ENCODE assay signal across 9 cellular contexts in genomic region chr4:110632506-110633357, GRCh38. TPM values are rescaled to one million over a fixed set of nuclear protein-coding genes. Genes with fewer than 3 reads are reported as not detected.
DNase-seq lines count a peak whose midpoint lies in the region; ATAC-seq and TF ChIP-seq lines count a peak whose summit lies in the region.
"Had no signal": no experiment of that assay in that cellular context is flagged by ENCODE, and none has a peak within 500 bp of the region (broad histone marks: within the 10 kb centered on the region; RNA-seq: fewer than 3 reads in every experiment).

No MANE protein-coding gene starts in this region.

- H3K9me3 Mint-ChIP-seq in T-helper 2 cell treated with Interferon-gamma antibody and Interleukin-4, amounts not matched to agents 5 μg/mL and 100 μg/mL, for 36 hours = peaks cover 4% of the 10 kb centered on the region
- H3K9me3 Mint-ChIP-seq in WTC11 = no peaks in the 10 kb centered on the region
- H3K9me3 Mint-ChIP-seq in immature natural killer cell = peaks cover 9 to 54% (median 18%) of the 10 kb centered on the region in 6 donors

- peaks cover 8% of the 10 kb centered on the region for H3K36me3 Mint-ChIP-seq in T-helper 2 cell treated with Interferon-gamma antibody and Interleukin-4, amounts not matched to agents 5 μg/mL and 100 μg/mL, for 36 hours (ENCODE audit: low read depth)
- H3K36me3 Mint-ChIP-seq in WTC11 (no peaks in the 10 kb centered on the region), immature natural killer cell (peaks cover 0 to 10% (median 6%) of the 10 kb centered on the region in 3 donors)

- peak overlapping the region; percentile 98 for H3K4me2 ChIP-seq in smooth muscle cell

- H3K4me1 Mint-ChIP-seq in T-helper 2 cell treated with Interferon-gamma antibody and Interleukin-4, amounts not matched to agents 5 μg/mL and 100 μg/mL, for 36 hours (ENCODE audit: low read depth) = peaks cover 10% of the 10 kb centered on the region
- H3K4me1 Mint-ChIP-seq in WTC11 (peaks cover 61% of the 10 kb centered on the region), immature natural killer cell (peaks cover 0 to 1% of the 10 kb centered on the region in 2 donors)

- peaks cover 32% of the 10 kb centered on the region for H4K20me1 ChIP-seq in smooth muscle cell (ENCODE audit: low read depth)

- peaks cover 91% of the 10 kb centered on the region for H3K27me3 Mint-ChIP-seq in T-helper 2 cell treated with Interferon-gamma antibody and Interleukin-4, amounts not matched to agents 5 μg/mL and 100 μg/mL, for 36 hours (ENCODE audit: low read depth)
- peaks cover 98% of the 10 kb centered on the region for H3K27me3 Mint-ChIP-seq in WTC11 (ENCODE audit: low read depth)
- H3K27me3 Mint-ChIP-seq in immature natural killer cell (ENCODE audit: low read depth in 3 of 3) = peaks cover 38 to 56% (median 49%) of the 10 kb centered on the region in 3 donors

- H3K4me3 ChIP-seq in iPS-18a (ENCODE audit: low read length) (peak overlapping the region; percentile 58), smooth muscle cell (peak overlapping the region; percentile 65), Peyer's patch (peak overlapping the region in 2 of 4 donors; percentile 40 to 48)

- peak overlapping the region; percentile 70 for H3K27ac Mint-ChIP-seq in T-helper 2 cell treated with Interferon-gamma antibody and Interleukin-4, amounts not matched to agents 5 μg/mL and 100 μg/mL, for 36 hours
- H3K27ac Mint-ChIP-seq in WTC11 (no peak overlapping the region), immature natural killer cell (no peak overlapping the region)

- H3K9ac ChIP-seq in iPS-18a (ENCODE audit: low read length) (no peak overlapping the region), smooth muscle cell (ENCODE audit: low read depth) (peak overlapping the region; percentile 94)

- POLR2A ChIA-PET in WTC11 (lab: Charles Lee) = no interaction called here

- no peak for TF ChIP-seq POLR2A in Peyer's patch (IDR thresholded peaks at IDR 0.05)

- peaks cover 7% of the 10 kb centered on the region for H3F3A ChIP-seq in smooth muscle cell (ENCODE audit: low read depth)

- CTCF ChIA-PET in WTC11 (lab: Charles Lee) = interaction anchor here (1.5 to 1.7 kb wide), 2 partner anchors 46 to 338 kb away, joined by 3 to 6 read pairs; no protein-coding TSS in a partner anchor

- H3K9me3 ChIP-seq in iPS-18a (ENCODE audit: control insufficient read depth, low read depth, low read length) = no peaks in the 10 kb centered on the region
- no peaks in the 10 kb centered on the region for H3K9me3 ChIP-seq in smooth muscle cell (replicated peaks; ENCODE audit: low read depth)
- H3K9me3 ChIP-seq in Peyer's patch = peaks cover 0 to 5% (median 0%) of the 10 kb centered on the region in 4 donors

- ATAC-seq in WTC11 (peak; percentile 0; the same call in 1 of the 2 replicates), HG03520 (IDR thresholded peaks at IDR 0.05; ENCODE audit: unreplicated experiment) (no peak)

- peaks cover 100% of the 10 kb centered on the region for H3K27me3 ChIP-seq in iPS-18a (ENCODE audit: control insufficient read depth, insufficient read depth, low read length)
- H3K27me3 ChIP-seq in smooth muscle cell (ENCODE audit: low read depth) = peaks cover 7% of the 10 kb centered on the region
- peaks cover 0 to 46% of the 10 kb centered on the region in 2 donors for H3K27me3 ChIP-seq in Peyer's patch

- DNase-seq in T-helper 2 cell treated with Interferon-gamma antibody and Interleukin-4, amounts not matched to agents 5 μg/mL and 100 μg/mL, for 36 hours (ENCODE audit: low spot score) = no peak
- DNase-seq in T-helper 2 cell (no peak), WTC11 (ENCODE audit: low spot score) (peak; percentile 58), smooth muscle cell (lab: John Stamatoyannopoulos, UW; ENCODE audit: unreplicated experiment) (no peak), Peyer's patch (no peak), immature natural killer cell (no peak)

- no peak overlapping the region for H3K4me3 Mint-ChIP-seq in T-helper 2 cell treated with Interferon-gamma antibody and Interleukin-4, amounts not matched to agents 5 μg/mL and 100 μg/mL, for 36 hours
- H3K4me3 Mint-ChIP-seq in WTC11 (peak overlapping the region; percentile 85), immature natural killer cell (peak overlapping the region in 1 of 5 donors; percentile 27)

- H3K36me3 ChIP-seq in iPS-18a (ENCODE audit: control insufficient read depth, low read depth, low read length) (no peaks in the 10 kb centered on the region), smooth muscle cell (ENCODE audit: low read depth) (no peaks in the 10 kb centered on the region), Peyer's patch (no peaks in the 10 kb centered on the region)

- H3K4me1 ChIP-seq in iPS-18a (ENCODE audit: control insufficient read depth, low read depth, low read length) = peaks cover 31% of the 10 kb centered on the region
- peaks cover 23% of the 10 kb centered on the region for H3K4me1 ChIP-seq in smooth muscle cell (ENCODE audit: low read depth)
- peaks cover 0 to 35% (median 0%) of the 10 kb centered on the region in 4 donors for H3K4me1 ChIP-seq in Peyer's patch

- no peak for TF ChIP-seq CTCF in WTC11 (IDR thresholded peaks at IDR 0.05)
- TF ChIP-seq CTCF in smooth muscle cell (IDR thresholded peaks at IDR 0.05; ENCODE audit: borderline replicate concordance, insufficient read depth, poor library complexity, severe bottlenecking) = no peak
- no peak for TF ChIP-seq CTCF in Peyer's patch (IDR thresholded peaks at IDR 0.05)

- H3K27ac ChIP-seq in iPS-18a (ENCODE audit: low read length) (no peak overlapping the region), smooth muscle cell (ENCODE audit: low read depth) (peak overlapping the region; percentile 95), Peyer's patch (no peak overlapping the region)

- no peak overlapping the region for H2AFZ ChIP-seq in smooth muscle cell (ENCODE audit: low read depth)

- WGBS in smooth muscle cell (ENCODE audit: low lambda C conversion rate) = 4% methylated on average over 32 of the region's 58 CpGs

- peaks cover 100% of the 10 kb centered on the region for H3K79me2 ChIP-seq in smooth muscle cell (ENCODE audit: low read depth)

TF ChIP-seq in WTC11, 78 proteins besides CTCF, POLR2A, EP300 and RAD21:
- TF ChIP-seq, protein P1, sequence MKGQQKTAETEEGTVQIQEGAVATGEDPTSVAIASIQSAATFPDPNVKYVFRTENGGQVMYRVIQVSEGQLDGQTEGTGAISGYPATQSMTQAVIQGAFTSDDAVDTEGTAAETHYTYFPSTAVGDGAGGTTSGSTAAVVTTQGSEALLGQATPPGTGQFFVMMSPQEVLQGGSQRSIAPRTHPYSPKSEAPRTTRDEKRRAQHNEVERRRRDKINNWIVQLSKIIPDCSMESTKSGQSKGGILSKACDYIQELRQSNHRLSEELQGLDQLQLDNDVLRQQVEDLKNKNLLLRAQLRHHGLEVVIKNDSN (CRISPR knock-in tag; IDR thresholded peaks at IDR 0.05) = peak; percentile 41; the same call in 1 of the 2 replicates
- TF ChIP-seq NR3C1 (CRISPR knock-in tag; conservative IDR thresholded peaks at IDR 0.05; ENCODE audit: low read depth) = no peak
- TF ChIP-seq ATF1 (CRISPR knock-in tag; IDR thresholded peaks at IDR 0.05) = no peak
- 0 out of 2 replicates have a peak, but pooled peaks have one; percentile 67 for TF ChIP-seq FOXP4 (CRISPR knock-in tag; IDR thresholded peaks at IDR 0.05)

RNA-seq across cellular contexts. Expression of gene PITX2, which starts 9.9 kb away (rescaled TPM):
- total RNA-seq in WTC11 (2021) (11.3 to 24.9 TPM (median 12.2 TPM) in 3 replicates), smooth muscle cell (269 and 289 TPM in 2 replicates), Peyer's patch (10 to 100 TPM in 3 of 4 donors, 1 to 10 TPM in 1; 6.6 to 31.8 (median 24.6) TPM)
- polyA plus RNA-seq in smooth muscle cell (382 and 543 TPM in 2 replicates), immature natural killer cell (not detected)
- total RNA-seq: left lobe of liver had no signal
